Comparison of ENCODE assay signal across 10 cellular contexts in genomic region chr14:103279129-103280025, GRCh38. TPM values are rescaled to one million over a fixed set of nuclear protein-coding genes. Genes with fewer than 3 reads are reported as not detected.
A peak's percentile ranks its signal among the peaks of the same experiment; 100 is the strongest.
DNase-seq lines count a peak whose midpoint lies in the region; ATAC-seq, FAIRE-seq and TF ChIP-seq lines count a peak whose summit lies in the region.
"Had no signal": no experiment of that assay in that cellular context is flagged by ENCODE, and none has a peak within 500 bp of the region (broad histone marks: within the 10 kb centered on the region; RNA-seq: fewer than 3 reads in every experiment).

No MANE protein-coding gene starts in this region.

- H3K18ac ChIP-seq in neuronal stem cell (ENCODE audit: low read length): peak overlapping the region; percentile 89

- no peaks in the 10 kb centered on the region for H4K20me1 ChIP-seq in HepG2 (ENCODE audit: insufficient read depth, low read length)

- in situ Hi-C loops in HepG2 (cut with HindIII; ENCODE audit: extremely low pct_ligation_motif_present, low pct_unique_long_range_greater_than_20kb): no loop called here

- no peak overlapping the region for H4K91ac ChIP-seq in neuronal stem cell (ENCODE audit: low read depth, low read length, poor library complexity)

- no peak overlapping the region for H3K4ac ChIP-seq in neuronal stem cell (ENCODE audit: low read length)

- CTCF ChIA-PET in HepG2 (lab: Yijun Ruan, JAX; ENCODE audit: low intra/inter-chr PET ratio, low total read pairs): no interaction called here

- POLR2A ChIA-PET in HepG2 (lab: Yijun Ruan, JAX): no interaction called here

- DNase-seq in HepG2 (ENCODE audit: low spot score) (no peak), cardiac muscle cell (ENCODE audit: low read depth in 1 of 2, low spot score in 1 of 2) (no peak), neuronal stem cell (ENCODE audit: low spot score) (no peak), superior temporal gyrus (ENCODE audit: extremely low spot score) (no peak), NCI-H2196 treated with DMSO at 0.1 percent for 48 hours (lab: John Stamatoyannopoulos, UW; ENCODE audit: unreplicated experiment) (no peak), GM12892 (ENCODE audit: insufficient read length) (no peak)
- DNase-seq: NCI-H2227 treated with DMSO at 0.1 percent for 48 hours, small intestine had no signal

- no peak overlapping the region for H2BK12ac ChIP-seq in neuronal stem cell (ENCODE audit: low read length)

- WGBS in liver: 24% methylated on average over 103 of the region's 103 CpGs
- WGBS in HepG2 (ENCODE audit: low lambda C conversion rate): 91% methylated on average over 79 of the region's 103 CpGs
- no CpG with 5 or more reads among the region's 103 CpGs for whole genome bisulfite sequencing in neuronal stem cell (ENCODE audit: extremely low coverage in 2 of 2, insufficient read length in 2 of 2, insufficient replicate concordance in 1 of 2), 2 donors

- no peak for TF ChIP-seq RAD21 in liver (IDR thresholded peaks at IDR 0.05)
- TF ChIP-seq RAD21 in HepG2 (CRISPR knock-in tag; IDR thresholded peaks at IDR 0.05): no peak

- H4K8ac ChIP-seq in neuronal stem cell (ENCODE audit: low read depth, low read length): no peak overlapping the region

- H3K27ac ChIP-seq in liver (ENCODE audit: low read depth in 1 of 2, low read length in 2 of 2) (peak overlapping the region; percentile 47 to 57), HepG2 (ENCODE audit: extremely low read length, insufficient read depth, low read length) (no peak overlapping the region), cardiac muscle cell (no peak overlapping the region), neuronal stem cell (replicated peaks; ENCODE audit: low read length) (no peak overlapping the region)

- H3K14ac ChIP-seq in neuronal stem cell (ENCODE audit: low read length): peak overlapping the region; percentile 56

- H3K27me3 ChIP-seq in liver (ENCODE audit: control insufficient read depth in 4 of 4, insufficient read depth in 4 of 4, low read length in 3 of 4) (no peaks in the 10 kb centered on the region), HepG2 (ENCODE audit: control insufficient read depth in 1 of 2, insufficient read depth in 2 of 2, low read length in 2 of 2) (peaks cover 1 to 3% of the 10 kb centered on the region in 2 experiments; a peak in 1 of 5 replicates), cardiac muscle cell (peaks cover 52% of the 10 kb centered on the region), neuronal stem cell (ENCODE audit: control insufficient read depth in 3 of 3, insufficient read depth in 3 of 3, low read depth in 1 of 3, low read length in 3 of 3) (peaks cover 12 to 63% (median 30%) of the 10 kb centered on the region in 3 experiments)

- FAIRE-seq in HepG2 (lab: Jason Lieb, UNC) (no peak), GM12892 (lab: Jason Lieb, UNC) (no peak)
- FAIRE-seq: small intestine had no signal

- no peak overlapping the region for H2BK15ac ChIP-seq in neuronal stem cell (ENCODE audit: low read length)

- TF ChIP-seq CTCF in liver (IDR thresholded peaks at IDR 0.05; ENCODE audit: low read depth, low read length, missing input control) (no peak), HepG2 (CRISPR knock-in tag; IDR thresholded peaks at IDR 0.05) (no peak), cardiac muscle cell (IDR thresholded peaks at IDR 0.05; ENCODE audit: low read depth, low read length) (no peak)

- TF ChIP-seq POLR2A in HepG2 (IDR thresholded peaks at IDR 0.05; ENCODE audit: insufficient read depth in 1 of 2, low read depth in 2 of 2, low read length in 2 of 2) (no peak), GM12892 (IDR thresholded peaks at IDR 0.05; ENCODE audit: low read depth, low read length) (no peak)

- H3K36me3 ChIP-seq in liver (ENCODE audit: control insufficient read depth in 4 of 4, insufficient read depth in 3 of 4, low read depth in 1 of 4, low read length in 3 of 4) (no peaks in the 10 kb centered on the region), HepG2 (replicated peaks in 1 of 2; ENCODE audit: control insufficient read depth in 1 of 2, insufficient read depth in 2 of 2, low read length in 2 of 2) (no peaks in the 10 kb centered on the region), cardiac muscle cell (no peaks in the 10 kb centered on the region), neuronal stem cell (replicated peaks in 1 of 2; ENCODE audit: control insufficient read depth in 2 of 2, insufficient read depth in 2 of 2, low read length in 2 of 2) (no peaks in the 10 kb centered on the region)

- no peak overlapping the region for H3K4me2 ChIP-seq in HepG2 (ENCODE audit: low read depth, low read length)
- H3K4me2 ChIP-seq in neuronal stem cell (ENCODE audit: insufficient read depth, low read length, poor library complexity, severe bottlenecking): peak overlapping the region; percentile 73

- no peaks in the 10 kb centered on the region for H3K9me3 ChIP-seq in liver (ENCODE audit: control insufficient read depth in 4 of 4, low read length in 3 of 4)
- H3K9me3 ChIP-seq in HepG2 (ENCODE audit: low read length): no peaks in the 10 kb centered on the region
- H3K9me3 ChIP-seq in cardiac muscle cell (ENCODE audit: low read depth): no peaks in the 10 kb centered on the region
- H3K9me3 ChIP-seq in neuronal stem cell (replicated peaks in 1 of 2; ENCODE audit: control insufficient read depth in 2 of 2, insufficient read depth in 1 of 2, low read depth in 1 of 2, low read length in 2 of 2): peaks cover 5 to 17% of the 10 kb centered on the region in 2 donors

- H2BK120ac ChIP-seq in neuronal stem cell (ENCODE audit: low read depth, low read length): no peak overlapping the region

- ATAC-seq in HepG2 (no peak), GM19467 (IDR thresholded peaks at IDR 0.05; ENCODE audit: unreplicated experiment) (no peak)

- peak overlapping the region; percentile 85 for H3K23ac ChIP-seq in neuronal stem cell (ENCODE audit: low read depth, low read length, poor library complexity)

- no peak overlapping the region for H2BK5ac ChIP-seq in neuronal stem cell (ENCODE audit: low read length)

- TF ChIP-seq EP300 in HepG2 (IDR thresholded peaks at IDR 0.05; ENCODE audit: low read depth in 2 of 2, low read length in 2 of 2) (no peak), HepG2 (CRISPR knock-in tag; IDR thresholded peaks at IDR 0.05; ENCODE audit: borderline replicate concordance) (no peak)

- no peaks in the 10 kb centered on the region for H3K79me2 ChIP-seq in HepG2 (ENCODE audit: insufficient read depth, low read length)

- no peak overlapping the region for H2AK5ac ChIP-seq in neuronal stem cell (ENCODE audit: low read depth, low read length)

- H3K4me3 ChIP-seq in liver (ENCODE audit: low read depth in 1 of 3, low read length in 3 of 3): peak overlapping the region in 1 of 3 donors; percentile 59
- no peak overlapping the region for H3K4me3 ChIP-seq in HepG2 (replicated peaks in 1 of 3; ENCODE audit: insufficient read depth in 1 of 3, low read depth in 2 of 3, low read length in 3 of 3)
- H3K4me3 ChIP-seq in cardiac muscle cell: peak overlapping the region; percentile 11
- peak overlapping the region in 1 of 2 donors; percentile 75 for H3K4me3 ChIP-seq in neuronal stem cell (ENCODE audit: low read length in 2 of 2)

- no peak overlapping the region for H3K9ac ChIP-seq in liver (ENCODE audit: low read depth in 1 of 2, low read length in 2 of 2)
- no peak overlapping the region for H3K9ac ChIP-seq in HepG2 (ENCODE audit: insufficient read depth, low read depth, low read length)
- H3K9ac ChIP-seq in neuronal stem cell (ENCODE audit: low read depth, low read length, poor library complexity): peak overlapping the region; percentile 77

- H2AFZ ChIP-seq in HepG2 (ENCODE audit: low read length) (no peak overlapping the region), neuronal stem cell (ENCODE audit: low read length) (peak overlapping the region; percentile 78)

- H3K4me1 ChIP-seq in liver (ENCODE audit: control insufficient read depth in 4 of 4, insufficient read depth in 4 of 4, low read length in 3 of 4): peaks cover 0 to 22% (median 10%) of the 10 kb centered on the region in 4 donors
- H3K4me1 ChIP-seq in HepG2 (ENCODE audit: insufficient read depth, low read length): peaks cover 14% of the 10 kb centered on the region
- H3K4me1 ChIP-seq in cardiac muscle cell (ENCODE audit: low read depth): no peaks in the 10 kb centered on the region
- no peaks in the 10 kb centered on the region for H3K4me1 ChIP-seq in neuronal stem cell (ENCODE audit: control insufficient read depth in 2 of 2, insufficient read depth in 1 of 2, low read depth in 1 of 2, low read length in 2 of 2)

- H3K79me1 ChIP-seq in neuronal stem cell (ENCODE audit: low read depth, low read length): no peaks in the 10 kb centered on the region

- intact Hi-C loops in HepG2 (cut with micrococcal nuclease; ENCODE audit: unreplicated experiment): no loop called here

- BruUV-seq in HepG2 (replicated peaks; lab: Mats Ljungman, UMichigan): no TSS peak

RNA-seq across cellular contexts. Expression of gene EIF5, which starts 54.7 kb away (rescaled TPM):
- total RNA-seq in liver (100 to 1,000 TPM; 121 to 181 TPM), HepG2 (2016; rRNA removed; fragmentation: Illumina TruSeq; extraction: Trizol) (281 and 333 TPM in 2 replicates), cardiac muscle cell (132 and 149 TPM in 2 replicates)
- polyA plus RNA-seq in liver (100 to 1,000 TPM; 203 to 435 TPM), HepG2 (2011; rRNA removed) (147 and 189 TPM in 2 replicates), cardiac muscle cell (318 and 441 TPM in 2 replicates)
- 57.6 and 59.2 TPM in 2 replicates for total RNA-seq in HepG2 (2016; cell fraction: cytosol; rRNA removed; fragmentation: Illumina TruSeq; extraction: Trizol; ENCODE audit: low read depth)
- total RNA-seq in HepG2 (2016; cell fraction: insoluble cytoplasmic fraction; rRNA removed; fragmentation: Illumina TruSeq; extraction: Trizol): 289 and 316 TPM in 2 replicates
- 131 and 147 TPM in 2 replicates for total RNA-seq in HepG2 (2016; cell fraction: membrane; rRNA removed; fragmentation: Illumina TruSeq; extraction: Trizol)
- total RNA-seq in HepG2 (2016; cell fraction: nucleus; rRNA removed; fragmentation: Illumina TruSeq; extraction: Trizol): 180 TPM in 2 replicates
- polyA plus RNA-seq in HepG2 (2011; cell fraction: cytosol; rRNA removed): 98.3 and 109 TPM in 2 replicates
- polyA plus RNA-seq in HepG2 (2011; cell fraction: nucleus; rRNA removed): 192 and 267 TPM in 2 replicates
- 226 and 227 TPM in 2 replicates for polyA plus RNA-seq in HepG2 (2012)
- polyA plus RNA-seq in HepG2 (2016; cell fraction: cytosol; fragmentation: Illumina TruSeq; extraction: Trizol; ENCODE audit: low read depth): 34.1 and 47.0 TPM in 2 replicates
- polyA plus RNA-seq in HepG2 (2016; cell fraction: insoluble cytoplasmic fraction; fragmentation: Illumina TruSeq; extraction: Trizol; ENCODE audit: low read depth): 286 and 291 TPM in 2 replicates
- 74.1 and 96.9 TPM in 2 replicates for polyA plus RNA-seq in HepG2 (2016; cell fraction: membrane; fragmentation: Illumina TruSeq; extraction: Trizol; ENCODE audit: low read depth)
- 188 and 207 TPM in 2 replicates for polyA plus RNA-seq in HepG2 (2016; cell fraction: nucleus; fragmentation: Illumina TruSeq; extraction: Trizol; ENCODE audit: insufficient read depth, low read depth)
- polyA minus RNA-seq in HepG2 (2011; rRNA and poly(A)+ RNA removed; ENCODE audit: low replicate concordance): 81.5 and 123 TPM in 2 replicates
- polyA minus RNA-seq in HepG2 (2011; cell fraction: cytosol; rRNA and poly(A)+ RNA removed): 55.8 and 65.8 TPM in 2 replicates
- 331 and 439 TPM in 2 replicates for polyA minus RNA-seq in HepG2 (2011; cell fraction: nucleus; rRNA and poly(A)+ RNA removed)
- polyA plus RNA-seq in neuronal stem cell (2013, experiment 1 of 2): 304 TPM
- polyA plus RNA-seq in neuronal stem cell (2013, experiment 2 of 2): 312 TPM
- 121 TPM for polyA plus RNA-seq in GM12892 (2012; ENCODE audit: missing spikeins)

Comparison
In these comparisons a context has a peak if more than half of its experiments do, and no peak if none do; other contexts are left out.
1. H3K27ac ChIP-seq: peak in liver (2 of 2); none in HepG2 (single experiment), cardiac muscle cell (single experiment) and neuronal stem cell (single experiment).